Comparison of ENCODE assay signal across 22 cellular contexts in genomic region chr5:103981592-103981991, GRCh38.
DNase-seq lines count a peak whose midpoint lies in the region; ATAC-seq, FAIRE-seq and TF ChIP-seq lines count a peak whose summit lies in the region.
"Had no signal": no experiment of that assay in that cellular context is flagged by ENCODE, and none has a peak within 500 bp of the region (broad histone marks: within the 10 kb centered on the region; RNA-seq: fewer than 3 reads in every experiment).

No MANE protein-coding gene starts in this region.

- H2BK15ac ChIP-seq in IMR-90 (ENCODE audit: low read depth, low read length): no peak overlapping the region

- no peaks in the 10 kb centered on the region for H3K36me3 Mint-ChIP-seq in endodermal cell (ENCODE audit: low read depth)
- H3K36me3 Mint-ChIP-seq: CD8-positive, alpha-beta T cell had no signal

- H2BK20ac ChIP-seq in IMR-90 (ENCODE audit: low read depth, low read length): no peak overlapping the region

- no peaks in the 10 kb centered on the region for H3K9me3 Mint-ChIP-seq in endodermal cell

- H3K4me1 ChIP-seq in A549 (no peaks in the 10 kb centered on the region), IMR-90 (ENCODE audit: control insufficient read depth, insufficient read depth, low read length) (no peaks in the 10 kb centered on the region), K562 (replicated peaks in 1 of 2; ENCODE audit: control insufficient read depth in 2 of 2, insufficient read depth in 2 of 2, low read length in 2 of 2) (no peaks in the 10 kb centered on the region), psoas muscle (no peaks in the 10 kb centered on the region), endodermal cell (ENCODE audit: control insufficient read depth, insufficient read depth, low read length) (peaks cover 3% of the 10 kb centered on the region)
- H3K4me1 ChIP-seq: BLaER1 treated with 17β-estradiol and CSF1 and Interleukin-3, amounts not matched to agents 10 nM and 100 nM; Caco-2 had no signal

- dilution Hi-C loops in IMR-90 (cut with HindIII; ENCODE audit: low sequenced_read_pairs, unreplicated experiment): no loop called here

- H4K91ac ChIP-seq in IMR-90 (ENCODE audit: insufficient read depth, low read depth, low read length): no peak overlapping the region

- H2AK9ac ChIP-seq in IMR-90 (replicated peaks; ENCODE audit: low read depth, low read length, poor library complexity): no peak overlapping the region

- H3K9ac ChIP-seq in IMR-90 (ENCODE audit: low read depth, low read length) (no peak overlapping the region), K562 (ENCODE audit: insufficient read depth in 1 of 2, low read depth in 2 of 2, low read length in 2 of 2) (no peak overlapping the region), endodermal cell (ENCODE audit: extremely low read depth, low read length, poor library complexity, severe bottlenecking) (no peak overlapping the region)
- H3K9ac ChIP-seq: BLaER1 treated with 17β-estradiol and CSF1 and Interleukin-3, amounts not matched to agents 10 nM and 100 nM had no signal

- H3K27me3 Mint-ChIP-seq in endodermal cell (ENCODE audit: insufficient read depth): no peaks in the 10 kb centered on the region
- H3K27me3 Mint-ChIP-seq: B cell; CD4-positive, alpha-beta T cell had no signal

- H3K4me3 ChIP-seq in A549 (no peak overlapping the region), IMR-90 (ENCODE audit: insufficient read depth, low read depth, low read length) (no peak overlapping the region), K562 (no peak overlapping the region), psoas muscle (no peak overlapping the region), endodermal cell (ENCODE audit: low read length) (no peak overlapping the region)
- H3K4me3 ChIP-seq: BLaER1 treated with 17β-estradiol and CSF1 and Interleukin-3, amounts not matched to agents 10 nM and 100 nM had no signal

- no peak overlapping the region for H3K56ac ChIP-seq in IMR-90 (ENCODE audit: extremely low read depth, insufficient read depth, low read length)

- ATAC-seq in A549: no peak
- no peak for ATAC-seq in IMR-90 (ENCODE audit: low read depth)
- ATAC-seq in K562: no peak
- ATAC-seq in psoas muscle: no peak
- ATAC-seq: CD8-positive, alpha-beta T cell had no signal

- FAIRE-seq in A549 (lab: Jason Lieb, UNC) (no peak), K562 (lab: Jason Lieb, UNC) (no peak), H54 (lab: Jason Lieb, UNC) (no peak)
- FAIRE-seq: A204.1, D721Med, G401.6, GM12891, GM19239 had no signal

- H3K79me1 ChIP-seq in IMR-90 (ENCODE audit: low read depth in 1 of 2, low read length in 2 of 2): no peaks in the 10 kb centered on the region

- H3K27ac ChIP-seq in A549: no peak overlapping the region
- H3K27ac ChIP-seq in IMR-90 (ENCODE audit: insufficient read depth, low read length): no peak overlapping the region
- no peak overlapping the region for H3K27ac ChIP-seq in K562 (ENCODE audit: extremely low read depth, low read depth, low read length)
- H3K27ac ChIP-seq in psoas muscle: no peak overlapping the region
- H3K27ac ChIP-seq in endodermal cell (ENCODE audit: low read depth, low read length): no peak overlapping the region
- H3K27ac ChIP-seq: BLaER1 treated with 17β-estradiol and CSF1 and Interleukin-3, amounts not matched to agents 10 nM and 100 nM; C4-2B had no signal

- intact Hi-C loops in IMR-90 (cut with micrococcal nuclease): no loop called here
- intact Hi-C loops in K562 (cut with micrococcal nuclease): no loop called here
- intact Hi-C loops in psoas muscle (cut with DNase I): no loop called here

- TF ChIP-seq EP300 in A549 (IDR thresholded peaks at IDR 0.05) (no peak), K562 (IDR thresholded peaks at IDR 0.05; ENCODE audit: low read length) (no peak)

- H3K9me1 ChIP-seq in IMR-90 (ENCODE audit: insufficient read depth, low read length) (no peaks in the 10 kb centered on the region), K562 (ENCODE audit: control insufficient read depth, insufficient read depth, low read length) (no peaks in the 10 kb centered on the region)

- no peaks in the 10 kb centered on the region for H3K79me2 ChIP-seq in K562 (ENCODE audit: control insufficient read depth, insufficient read depth, low read length)

- H3K4me3 Mint-ChIP-seq in endodermal cell: no peak overlapping the region
- H3K4me3 Mint-ChIP-seq: B cell; CD4-positive, alpha-beta T cell; CD8-positive, alpha-beta T cell had no signal

- TF ChIP-seq RAD21 in A549 (conservative IDR thresholded peaks at IDR 0.05 in 1 of 2, IDR thresholded peaks at IDR 0.05 in 1 of 2): no peak
- no peak for TF ChIP-seq RAD21 in IMR-90 (IDR thresholded peaks at IDR 0.05; ENCODE audit: low read length)
- no peak for TF ChIP-seq RAD21 in K562 (CRISPR knock-in tag; conservative IDR thresholded peaks at IDR 0.05 in 1 of 2, IDR thresholded peaks at IDR 0.05 in 1 of 2)

- H4K20me1 ChIP-seq in IMR-90 (ENCODE audit: insufficient read depth, low read length) (no peaks in the 10 kb centered on the region), K562 (replicated peaks; ENCODE audit: control insufficient read depth, insufficient read depth, low read length) (no peaks in the 10 kb centered on the region)
- H4K20me1 ChIP-seq: BLaER1 treated with 17β-estradiol and CSF1 and Interleukin-3, amounts not matched to agents 10 nM and 100 nM had no signal

- TF ChIP-seq POLR2A in A549 (IDR thresholded peaks at IDR 0.05; ENCODE audit: low read length) (no peak), IMR-90 (IDR thresholded peaks at IDR 0.05; ENCODE audit: low read depth, low read length) (no peak), K562 (conservative IDR thresholded peaks at IDR 0.05) (no peak), H54 (IDR thresholded peaks at IDR 0.05; ENCODE audit: low read depth, low read length) (no peak)

- CTCF ChIA-PET in A549 (lab: Yijun Ruan, JAX): no interaction called here
- CTCF ChIA-PET in IMR-90 (lab: Yijun Ruan, JAX): no interaction called here
- CTCF ChIA-PET in K562 (lab: Yijun Ruan, JAX; ENCODE audit: low intra/inter-chr PET ratio): no interaction called here

- in situ Hi-C loops in IMR-90 (cut with MboI; ENCODE audit: low sequenced_read_pairs) (no loop called here), K562 (cut with MboI) (no loop called here)

- H2AFZ ChIP-seq in IMR-90 (replicated peaks; ENCODE audit: low read length, poor library complexity): no peak overlapping the region
- no peak overlapping the region for H2AFZ ChIP-seq in K562 (ENCODE audit: low read depth, low read length)

- no peak overlapping the region for H2BK120ac ChIP-seq in IMR-90 (ENCODE audit: low read depth, low read length)

- H3K27ac Mint-ChIP-seq in endodermal cell: no peak overlapping the region
- H3K27ac Mint-ChIP-seq: B cell; CD4-positive, alpha-beta T cell; CD8-positive, alpha-beta T cell had no signal

- peaks cover 4% of the 10 kb centered on the region for H3K4me1 Mint-ChIP-seq in endodermal cell
- H3K4me1 Mint-ChIP-seq: B cell had no signal

- no peak overlapping the region for H2BK5ac ChIP-seq in IMR-90 (ENCODE audit: low read depth, low read length, poor library complexity, severe bottlenecking)

- BruUV-seq in IMR-90 (replicated peaks; lab: Mats Ljungman, UMichigan): no TSS peak
- BruUV-seq in K562 (replicated peaks; lab: Mats Ljungman, UMichigan): no TSS peak

- 28% methylated on average over 4 of the region's 4 CpGs for WGBS in A549 (ENCODE audit: missing lambda C conversion rate)
- no CpG with 5 or more reads among the region's 4 CpGs for WGBS in IMR-90 (ENCODE audit: extremely low coverage in 2 of 2, insufficient read length in 1 of 2), 2 experiments
- 0% methylated on average over 4 of the region's 4 CpGs for WGBS in K562 (ENCODE audit: insufficient coverage, low coverage, missing lambda C conversion rate)
- WGBS in psoas muscle, 3 donors: 84 to 89% (median 87%) methylated on average over 4 of the region's 4 CpGs
- WGBS in endodermal cell (ENCODE audit: insufficient coverage in 1 of 2, insufficient read length in 1 of 2), 2 experiments: 93 to 98% methylated on average over 3 to 4 of the region's 4 CpGs

- no peak overlapping the region for H3K4me2 ChIP-seq in A549
- no peak overlapping the region for H3K4me2 ChIP-seq in IMR-90 (ENCODE audit: low read depth, low read length)
- H3K4me2 ChIP-seq in K562 (ENCODE audit: insufficient read depth, low read length): no peak overlapping the region
- H3K4me2 ChIP-seq: BLaER1 treated with 17β-estradiol and CSF1 and Interleukin-3, amounts not matched to agents 10 nM and 100 nM had no signal

- no peaks in the 10 kb centered on the region for H3K36me3 ChIP-seq in IMR-90 (ENCODE audit: control insufficient read depth, insufficient read depth, low read length)
- no peaks in the 10 kb centered on the region for H3K36me3 ChIP-seq in K562 (ENCODE audit: control insufficient read depth, insufficient read depth, low read length)
- H3K36me3 ChIP-seq in psoas muscle (ENCODE audit: insufficient read depth in 1 of 2, low read depth in 1 of 2): no peaks in the 10 kb centered on the region
- no peaks in the 10 kb centered on the region for H3K36me3 ChIP-seq in endodermal cell (ENCODE audit: control insufficient read depth, insufficient read depth, low read length)
- H3K36me3 ChIP-seq: BLaER1 treated with 17β-estradiol and CSF1 and Interleukin-3, amounts not matched to agents 10 nM and 100 nM had no signal

- TF ChIP-seq CTCF in A549 (IDR thresholded peaks at IDR 0.05): no peak
- TF ChIP-seq CTCF in IMR-90 (conservative IDR thresholded peaks at IDR 0.05; ENCODE audit: low read depth, low read length): no peak
- TF ChIP-seq CTCF in K562 (IDR thresholded peaks at IDR 0.05 in 2 of 3, conservative IDR thresholded peaks at IDR 0.05 in 1 of 3; ENCODE audit: insufficient read depth in 2 of 3, low read depth in 1 of 3, low read length in 3 of 3): no peak
- TF ChIP-seq CTCF in psoas muscle (IDR thresholded peaks at IDR 0.05): no peak
- TF ChIP-seq CTCF in endodermal cell (conservative IDR thresholded peaks at IDR 0.05): no peak

- no peak overlapping the region for H3K18ac ChIP-seq in IMR-90 (ENCODE audit: low read depth, low read length)

- H2AK5ac ChIP-seq in IMR-90 (ENCODE audit: low read depth, low read length): no peak overlapping the region

- POLR2A ChIA-PET in A549 (lab: Yijun Ruan, JAX): no interaction called here
- POLR2A ChIA-PET in IMR-90 (lab: Charles Lee; ENCODE audit: unreplicated experiment): no interaction called here
- POLR2A ChIA-PET in K562 (lab: Yijun Ruan, JAX): interaction anchor here (1.0 kb wide), 1 partner anchor 11 kb away, joined by 3 read pairs; no protein-coding TSS in a partner anchor

- no peak overlapping the region for H3K23ac ChIP-seq in IMR-90 (ENCODE audit: low read depth, low read length)

- H3K27me3 ChIP-seq in IMR-90 (ENCODE audit: control insufficient read depth, insufficient read depth, low read length) (no peaks in the 10 kb centered on the region), K562 (ENCODE audit: control insufficient read depth in 2 of 2, insufficient read depth in 2 of 2, low read length in 2 of 2) (no peaks in the 10 kb centered on the region), psoas muscle (ENCODE audit: insufficient read depth in 3 of 3, low read length in 2 of 3) (no peaks in the 10 kb centered on the region), endodermal cell (ENCODE audit: control insufficient read depth, insufficient read depth, low read length, poor library complexity, severe bottlenecking) (no peaks in the 10 kb centered on the region)
- H3K27me3 ChIP-seq: BLaER1 treated with 17β-estradiol and CSF1 and Interleukin-3, amounts not matched to agents 10 nM and 100 nM had no signal

- H3K4ac ChIP-seq in IMR-90 (ENCODE audit: low read depth, low read length): no peak overlapping the region

- no peak overlapping the region for H3K14ac ChIP-seq in IMR-90 (replicated peaks; ENCODE audit: low read depth, low read length)

- DNase-seq in A549 (ENCODE audit: low read depth in 1 of 2, low spot score in 1 of 2): no peak
- DNase-seq in IMR-90: no peak
- DNase-seq in K562 (ENCODE audit: extremely low read depth in 1 of 4, low spot score in 3 of 4): no peak
- DNase-seq in H54 (ENCODE audit: insufficient read length, low spot score): no peak
- DNase-seq in psoas muscle: no peak
- no peak for DNase-seq in endodermal cell
- DNase-seq: 8988T; AML-193; Caco-2; Calu3; CD4-positive, alpha-beta T cell; CD8-positive, alpha-beta T cell; DMS79 treated with DMSO at 0.1 percent for 48 hours; GF-D8 had no signal

- no peak overlapping the region for H4K8ac ChIP-seq in IMR-90 (ENCODE audit: low read depth in 2 of 2, low read length in 2 of 2)

- no peak overlapping the region for H4K5ac ChIP-seq in IMR-90 (ENCODE audit: low read depth, low read length)

- H3K9me3 ChIP-seq in A549 (no peaks in the 10 kb centered on the region), IMR-90 (ENCODE audit: control insufficient read depth, insufficient read depth, low read length) (no peaks in the 10 kb centered on the region), K562 (replicated peaks; ENCODE audit: control insufficient read depth, insufficient read depth, low read depth, low read length) (no peaks in the 10 kb centered on the region), psoas muscle (no peaks in the 10 kb centered on the region), endodermal cell (ENCODE audit: control insufficient read depth, low read length) (no peaks in the 10 kb centered on the region)
- H3K9me3 ChIP-seq: BLaER1 treated with 17β-estradiol and CSF1 and Interleukin-3, amounts not matched to agents 10 nM and 100 nM; Caco-2 had no signal

Comparison
In these comparisons a context has a peak if more than half of its experiments do, and no peak if none do; other contexts are left out.
1. Of the 35 proteins assayed by ChIP-seq in both K562 and A549: peak only in K562: none; only in A549: none; in both: MAFK; in neither: 34.